Comparison of ENCODE assay signal across 12 cellular contexts in the genomic region with DNA sequence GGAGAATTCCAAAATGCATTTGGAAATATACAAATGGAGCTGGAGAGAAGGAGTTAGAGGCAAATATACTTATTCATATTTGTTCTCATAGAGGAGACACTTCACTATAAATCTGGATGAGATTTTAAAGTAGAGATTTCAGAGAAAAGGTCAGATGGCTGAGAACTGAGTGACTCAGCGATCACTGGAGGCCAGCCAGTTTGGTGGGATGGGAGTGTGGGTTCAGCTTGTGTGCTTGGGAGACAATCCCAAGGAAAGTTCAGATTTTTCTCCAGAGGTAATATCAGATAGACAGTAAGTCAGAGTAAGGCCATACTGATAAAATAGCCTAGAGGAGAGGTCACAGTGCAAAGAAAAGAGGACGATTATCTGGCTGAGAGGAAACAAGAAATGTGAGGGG.
DNase-seq lines count a peak whose midpoint lies in the region; ATAC-seq and TF ChIP-seq lines count a peak whose summit lies in the region.
"Had no signal": no experiment of that assay in that cellular context is flagged by ENCODE, and none has a peak within 500 bp of the region (broad histone marks: within the 10 kb centered on the region; RNA-seq: fewer than 3 reads in every experiment).

No MANE protein-coding gene starts in this region.

- H3K4me3 ChIP-seq in endodermal cell (ENCODE audit: low read length): peak overlapping the region; percentile 5
- H3K4me3 ChIP-seq: BLaER1 had no signal

- no peaks in the 10 kb centered on the region for H3K27me3 ChIP-seq in endodermal cell (ENCODE audit: control insufficient read depth, insufficient read depth, low read length, poor library complexity, severe bottlenecking)
- H3K27me3 ChIP-seq: BLaER1 had no signal

- peaks cover 20% of the 10 kb centered on the region for H3K4me1 Mint-ChIP-seq in endodermal cell
- peaks cover 16% of the 10 kb centered on the region for H3K4me1 Mint-ChIP-seq in activated T-cell treated with anti-CD3 and anti-CD28 coated beads, Interleukin-2, amount 50 U/mL, for 72 hours (ENCODE audit: low read depth)

- ATAC-seq in activated T-cell treated with anti-CD3 and anti-CD28 coated beads, Interleukin-2, amount 50 U/mL, for 72 hours (replicated peaks in 1 of 2): no peak

- H3K9me3 Mint-ChIP-seq in endodermal cell: peaks cover 7% of the 10 kb centered on the region
- peaks cover 0 to 2% of the 10 kb centered on the region in 2 donors for H3K9me3 Mint-ChIP-seq in activated T-cell treated with anti-CD3 and anti-CD28 coated beads, Interleukin-2, amount 50 U/mL, for 72 hours
- H3K9me3 Mint-ChIP-seq: stimulated activated naive CD8-positive, alpha-beta T cell treated with anti-CD3 and anti-CD28 coated beads, Interleukin-15, Interleukin-2, amounts not matched to agents 100 ng/mL and 50 ng/mL, for 24 hours had no signal

- H3K27me3 Mint-ChIP-seq in endodermal cell (ENCODE audit: insufficient read depth): no peaks in the 10 kb centered on the region
- no peaks in the 10 kb centered on the region for H3K27me3 Mint-ChIP-seq in activated T-cell treated with anti-CD3 and anti-CD28 coated beads, Interleukin-2, amount 50 U/mL, for 72 hours (ENCODE audit: low read depth)
- H3K27me3 Mint-ChIP-seq: stimulated activated naive CD8-positive, alpha-beta T cell treated with anti-CD3 and anti-CD28 coated beads, Interleukin-15, Interleukin-2, amounts not matched to agents 100 ng/mL and 50 ng/mL, for 24 hours had no signal

- H3K4me3 Mint-ChIP-seq in endodermal cell: no peak overlapping the region
- H3K4me3 Mint-ChIP-seq in activated T-cell treated with anti-CD3 and anti-CD28 coated beads, Interleukin-2, amount 50 U/mL, for 72 hours: no peak overlapping the region
- H3K4me3 Mint-ChIP-seq: mesothelial cell of epicardium; stimulated activated naive CD8-positive, alpha-beta T cell treated with anti-CD3 and anti-CD28 coated beads, Interleukin-15, Interleukin-2, amounts not matched to agents 100 ng/mL and 50 ng/mL, for 24 hours had no signal

- H3K9me3 ChIP-seq in endodermal cell (ENCODE audit: control insufficient read depth, low read length): no peaks in the 10 kb centered on the region
- H3K9me3 ChIP-seq: BLaER1 had no signal

- no peaks in the 10 kb centered on the region for H3K36me3 ChIP-seq in endodermal cell (ENCODE audit: control insufficient read depth, insufficient read depth, low read length)
- H3K36me3 ChIP-seq: BLaER1 had no signal

- no peak overlapping the region for H3K27ac Mint-ChIP-seq in endodermal cell
- no peak overlapping the region for H3K27ac Mint-ChIP-seq in activated T-cell treated with anti-CD3 and anti-CD28 coated beads, Interleukin-2, amount 50 U/mL, for 72 hours
- H3K27ac Mint-ChIP-seq: mesothelial cell of epicardium; stimulated activated naive CD8-positive, alpha-beta T cell treated with anti-CD3 and anti-CD28 coated beads, Interleukin-15, Interleukin-2, amounts not matched to agents 100 ng/mL and 50 ng/mL, for 24 hours had no signal

- H3K9ac ChIP-seq in endodermal cell (ENCODE audit: extremely low read depth, low read length, poor library complexity, severe bottlenecking): no peak overlapping the region
- H3K9ac ChIP-seq: BLaER1 had no signal

- H3K27ac ChIP-seq in endodermal cell (ENCODE audit: low read depth, low read length): no peak overlapping the region
- H3K27ac ChIP-seq: BLaER1 had no signal

- TF ChIP-seq CTCF in endodermal cell (conservative IDR thresholded peaks at IDR 0.05): no peak

- WGBS in endodermal cell (ENCODE audit: insufficient coverage in 1 of 2, insufficient read length in 1 of 2), 2 experiments: 82 to 85% methylated on average over 2 of the region's 2 CpGs

- DNase-seq in AG08395 (ENCODE audit: low spot score) (peak; percentile 69), M059J (ENCODE audit: low read depth) (peak; percentile 78), endodermal cell (no peak), lung microvascular endothelial cell (ENCODE audit: low read depth in 2 of 2) (peak; percentile 42 to 82), NCI-H2081 (lab: John Stamatoyannopoulos, UW) (no peak), NCI-H2107 (lab: John Stamatoyannopoulos, UW) (no peak), NCI-H187 treated with DMSO at 0.1 percent for 48 hours (lab: John Stamatoyannopoulos, UW) (no peak)
- DNase-seq in activated T-cell treated with anti-CD3 and anti-CD28 coated beads, Interleukin-2, amount 50 U/mL, for 72 hours: no peak
- DNase-seq: NCI-H82 had no signal

- H3K36me3 Mint-ChIP-seq in endodermal cell (ENCODE audit: low read depth): peaks cover 2% of the 10 kb centered on the region
- H3K36me3 Mint-ChIP-seq in activated T-cell treated with anti-CD3 and anti-CD28 coated beads, Interleukin-2, amount 50 U/mL, for 72 hours (ENCODE audit: insufficient read depth in 2 of 2): peaks cover 14 to 20% of the 10 kb centered on the region in 2 donors

- peaks cover 10% of the 10 kb centered on the region for H3K4me1 ChIP-seq in endodermal cell (ENCODE audit: control insufficient read depth, insufficient read depth, low read length)
- H3K4me1 ChIP-seq: BLaER1 had no signal

Comparison
In these comparisons a context has a peak if more than half of its experiments do, and no peak if none do; other contexts are left out.
1. DNase-seq: peak in AG08395 (single experiment), M059J (single experiment) and lung microvascular endothelial cell (2 of 2); none in endodermal cell (single experiment), NCI-H2081 (0 of 2), NCI-H2107 (single experiment), activated T-cell treated with anti-CD3 and anti-CD28 coated beads, Interleukin-2, amount 50 U/mL, for 72 hours (0 of 2) and NCI-H187 treated with DMSO at 0.1 percent for 48 hours (single experiment).